Comparison of ENCODE assay signal across 8 cellular contexts in genomic region chr12:48996794-48997718, GRCh38. TPM values are rescaled to one million over a fixed set of nuclear protein-coding genes. Genes with fewer than 3 reads are reported as not detected.
DNase-seq lines count a peak whose midpoint lies in the region; ATAC-seq, FAIRE-seq and TF ChIP-seq lines count a peak whose summit lies in the region.

No MANE protein-coding gene starts in this region.

- H3K27ac ChIP-seq in WERI-Rb-1 (no peak overlapping the region), dorsolateral prefrontal cortex (peak overlapping the region in 45 of 59 donors; percentile 7 to 96 (median 78)), HepG2 (ENCODE audit: extremely low read length, insufficient read depth, low read length) (no peak overlapping the region)

- 15% methylated on average over 13 of the region's 71 CpGs for WGBS in HepG2 (ENCODE audit: low lambda C conversion rate)

- in situ Hi-C loops in HepG2 (cut with HindIII; ENCODE audit: extremely low pct_ligation_motif_present, low pct_unique_long_range_greater_than_20kb), result no loop called here

- TF ChIP-seq CTCF in GM06990 (IDR thresholded peaks at IDR 0.05; ENCODE audit: insufficient read depth, low read length, poor library complexity, severe bottlenecking) (peak; percentile 88), WERI-Rb-1 (IDR thresholded peaks at IDR 0.05; ENCODE audit: low read depth, low read length) (peak; percentile 88), dorsolateral prefrontal cortex (IDR thresholded peaks at IDR 0.05 in 54 of 56, conservative IDR thresholded peaks at IDR 0.05 in 2 of 56; ENCODE audit: low read depth in 1 of 56, partially characterized antibody in 56 of 56) (peak in 55 of 56 donors; percentile 43 to 82 (median 71)), HepG2 (CRISPR knock-in tag; IDR thresholded peaks at IDR 0.05) (peak; percentile 90)

- TF ChIP-seq EP300 in HepG2 (IDR thresholded peaks at IDR 0.05; ENCODE audit: low read depth in 2 of 2, low read length in 2 of 2), result no peak
- TF ChIP-seq EP300 in HepG2 (CRISPR knock-in tag; IDR thresholded peaks at IDR 0.05; ENCODE audit: borderline replicate concordance), result no peak

- H3K4me1 ChIP-seq in HepG2 (ENCODE audit: insufficient read depth, low read length), result peaks cover 63% of the 10 kb centered on the region

- H3K79me2 ChIP-seq in HepG2 (ENCODE audit: insufficient read depth, low read length), result no peaks in the 10 kb centered on the region

- POLR2A ChIA-PET in HepG2 (lab: Yijun Ruan, JAX), result interaction anchor here (1.0 to 3.3 kb wide), 8 partner anchors 9 to 134 kb away, joined by 3 to 13 read pairs (median 6); partner anchors contain the start of genes PRKAG1, RND1 and TUBA1B

- H4K20me1 ChIP-seq in HepG2 (ENCODE audit: insufficient read depth, low read length), result no peaks in the 10 kb centered on the region; the same call in 1 of the 2 replicates

- TF ChIP-seq POLR2A in HepG2 (IDR thresholded peaks at IDR 0.05; ENCODE audit: insufficient read depth in 1 of 2, low read depth in 2 of 2, low read length in 2 of 2), result no peak

- H3K4me2 ChIP-seq in HepG2 (ENCODE audit: low read depth, low read length), result peak overlapping the region; percentile 88

- CTCF ChIA-PET in HepG2 (lab: Yijun Ruan, JAX; ENCODE audit: low intra/inter-chr PET ratio, low total read pairs), result interaction anchor here (1.1 to 3.7 kb wide), 5 partner anchors 9 to 22 kb away, joined by 3 to 15 read pairs (median 4); partner anchors contain the start of genes PRKAG1 and WNT1

- peak; percentile 60 for DNase-seq in GM06990 (ENCODE audit: extremely low read depth, insufficient read length)
- peak; percentile 40 for DNase-seq in NCI-H1092 treated with DMSO at 0.1 percent for 48 hours (lab: John Stamatoyannopoulos, UW)
- DNase-seq in WERI-Rb-1, result peak; percentile 86
- peak; percentile 71 to 88 (median 82) for DNase-seq in dorsolateral prefrontal cortex
- DNase-seq in HepG2 (ENCODE audit: low spot score), result peak; percentile 65
- DNase-seq in stimulated activated CD4-positive, alpha-beta T cell treated with anti-CD3 and anti-CD28 coated beads, Interleukin-1b, Interleukin-23, amount 100 ng/mL, for 48 hours, result peak; percentile 62

- no TSS peak for BruUV-seq in HepG2 (replicated peaks; lab: Mats Ljungman, UMichigan)

- intact Hi-C loops in dorsolateral prefrontal cortex (cut with DNase I), result loop anchor here (10.0 kb wide), 1 partner anchor 142 kb away; the partner anchor contains the start of gene DDX23 (in 2 of the 2)
- intact Hi-C loops in HepG2 (cut with micrococcal nuclease; ENCODE audit: unreplicated experiment), result loop anchor here (1.0 to 5.0 kb wide), 2 partner anchors 21 to 570 kb away; partner anchors contain the start of genes MCRS1 and PRKAG1

- peak overlapping the region; percentile 49 for H3K4me3 ChIP-seq in GM06990 (replicated peaks; ENCODE audit: low read depth, low read length)
- peak overlapping the region; percentile 49 for H3K4me3 ChIP-seq in WERI-Rb-1 (ENCODE audit: low read depth, low read length)
- H3K4me3 ChIP-seq in dorsolateral prefrontal cortex, result peak overlapping the region; percentile 24 to 72 (median 59)
- peak overlapping the region; percentile 58 to 75 (median 66) for H3K4me3 ChIP-seq in HepG2 (replicated peaks in 1 of 3; ENCODE audit: insufficient read depth in 1 of 3, low read depth in 2 of 3, low read length in 3 of 3)

- H3K27me3 ChIP-seq in GM06990 (replicated peaks; ENCODE audit: control insufficient read depth, insufficient read depth, low read length), result peaks cover 4% of the 10 kb centered on the region
- H3K27me3 ChIP-seq in WERI-Rb-1 (ENCODE audit: insufficient read depth, low read depth, severe bottlenecking), result peaks cover 8% of the 10 kb centered on the region
- H3K27me3 ChIP-seq in dorsolateral prefrontal cortex, result peaks cover 0 to 66% (median 11%) of the 10 kb centered on the region in 45 donors
- peaks cover 10 to 44% of the 10 kb centered on the region in 2 experiments; a peak in 4 of 5 replicates for H3K27me3 ChIP-seq in HepG2 (ENCODE audit: control insufficient read depth in 1 of 2, insufficient read depth in 2 of 2, low read length in 2 of 2)

- no peaks in the 10 kb centered on the region for H3K9me3 ChIP-seq in WERI-Rb-1 (ENCODE audit: severe bottlenecking)
- H3K9me3 ChIP-seq in HepG2 (ENCODE audit: low read length), result no peaks in the 10 kb centered on the region

- no peak overlapping the region for H2AFZ ChIP-seq in HepG2 (ENCODE audit: low read length)

- peaks cover 4% of the 10 kb centered on the region for H3K36me3 ChIP-seq in GM06990 (ENCODE audit: control insufficient read depth, insufficient read depth, low read length)
- no peaks in the 10 kb centered on the region for H3K36me3 ChIP-seq in WERI-Rb-1
- H3K36me3 ChIP-seq in HepG2 (replicated peaks in 1 of 2; ENCODE audit: control insufficient read depth in 1 of 2, insufficient read depth in 2 of 2, low read length in 2 of 2), result peaks cover 2 to 5% of the 10 kb centered on the region in 2 experiments; a peak in 3 of 5 replicates

- H3K9ac ChIP-seq in HepG2 (ENCODE audit: insufficient read depth, low read depth, low read length), result peak overlapping the region; percentile 31; the same call in 1 of the 2 replicates

- peak; percentile 72 for FAIRE-seq in HepG2 (lab: Jason Lieb, UNC)

- TF ChIP-seq RAD21 in HepG2 (CRISPR knock-in tag; IDR thresholded peaks at IDR 0.05), result peak; percentile 46

- peak; percentile 65 for ATAC-seq in HepG2
- no peak for ATAC-seq in GM19328 (IDR thresholded peaks at IDR 0.05; ENCODE audit: unreplicated experiment)
- no peak for ATAC-seq in GM21619 (IDR thresholded peaks at IDR 0.05; ENCODE audit: unreplicated experiment)

RNA-seq across cellular contexts. Expression of gene DDN, which starts 2.1 kb away (rescaled TPM):
- 100 to 1,000 TPM in 112 of 120 experiments, 10 to 100 TPM in 8; 34.2 to 277 (median 160) TPM for total RNA-seq in dorsolateral prefrontal cortex
- 0.51 and 0.53 TPM in 2 replicates for total RNA-seq in HepG2 (2016; rRNA removed; fragmentation: Illumina TruSeq; extraction: Trizol)
- 0.20 TPM in 1 of 2 replicates, not detected in the other for total RNA-seq in HepG2 (2016; cell fraction: cytosol; rRNA removed; fragmentation: Illumina TruSeq; extraction: Trizol; ENCODE audit: low read depth)
- total RNA-seq in HepG2 (2016; cell fraction: insoluble cytoplasmic fraction; rRNA removed; fragmentation: Illumina TruSeq; extraction: Trizol), result 0.43 and 0.54 TPM in 2 replicates
- 0.46 and 0.52 TPM in 2 replicates for total RNA-seq in HepG2 (2016; cell fraction: membrane; rRNA removed; fragmentation: Illumina TruSeq; extraction: Trizol)
- 0.34 and 0.62 TPM in 2 replicates for total RNA-seq in HepG2 (2016; cell fraction: nucleus; rRNA removed; fragmentation: Illumina TruSeq; extraction: Trizol)
- polyA plus RNA-seq in HepG2 (2011; rRNA removed), result 0.24 and 0.33 TPM in 2 replicates
- polyA plus RNA-seq in HepG2 (2011; cell fraction: cytosol; rRNA removed), result 0.21 and 0.34 TPM in 2 replicates
- polyA plus RNA-seq in HepG2 (2011; cell fraction: nucleus; rRNA removed), result 0.47 and 0.83 TPM in 2 replicates
- 0.48 and 0.69 TPM in 2 replicates for polyA plus RNA-seq in HepG2 (2012)
- 0.20 and 0.28 TPM in 2 replicates for polyA plus RNA-seq in HepG2 (2016; cell fraction: cytosol; fragmentation: Illumina TruSeq; extraction: Trizol; ENCODE audit: low read depth)
- 0.58 and 0.73 TPM in 2 replicates for polyA plus RNA-seq in HepG2 (2016; cell fraction: insoluble cytoplasmic fraction; fragmentation: Illumina TruSeq; extraction: Trizol; ENCODE audit: low read depth)
- polyA plus RNA-seq in HepG2 (2016; cell fraction: membrane; fragmentation: Illumina TruSeq; extraction: Trizol; ENCODE audit: low read depth), result 0.48 and 0.58 TPM in 2 replicates
- 1.2 and 1.3 TPM in 2 replicates for polyA plus RNA-seq in HepG2 (2016; cell fraction: nucleus; fragmentation: Illumina TruSeq; extraction: Trizol; ENCODE audit: insufficient read depth, low read depth)
- 0.46 and 5.3 TPM in 2 replicates for polyA minus RNA-seq in HepG2 (2011; rRNA and poly(A)+ RNA removed; ENCODE audit: low replicate concordance)
- 0.44 and 0.49 TPM in 2 replicates for polyA minus RNA-seq in HepG2 (2011; cell fraction: cytosol; rRNA and poly(A)+ RNA removed)
- polyA minus RNA-seq in HepG2 (2011; cell fraction: nucleus; rRNA and poly(A)+ RNA removed), result 0.25 and 0.39 TPM in 2 replicates

RNA-seq across cellular contexts. Expression of gene WNT1, which starts 18.9 kb away (rescaled TPM):
- total RNA-seq in dorsolateral prefrontal cortex, result under 1 TPM in 6 of 120 experiments, not detected in 114; 0.43 to 0.67 (median 0.55) TPM
- total RNA-seq in HepG2 (2016; rRNA removed; fragmentation: Illumina TruSeq; extraction: Trizol), result not detected in 2 replicates
- total RNA-seq in HepG2 (2016; cell fraction: cytosol; rRNA removed; fragmentation: Illumina TruSeq; extraction: Trizol; ENCODE audit: low read depth), result not detected in 2 replicates
- total RNA-seq in HepG2 (2016; cell fraction: insoluble cytoplasmic fraction; rRNA removed; fragmentation: Illumina TruSeq; extraction: Trizol), result not detected in 2 replicates
- not detected in 2 replicates for total RNA-seq in HepG2 (2016; cell fraction: membrane; rRNA removed; fragmentation: Illumina TruSeq; extraction: Trizol)
- total RNA-seq in HepG2 (2016; cell fraction: nucleus; rRNA removed; fragmentation: Illumina TruSeq; extraction: Trizol), result not detected in 2 replicates
- polyA plus RNA-seq in HepG2 (2011; rRNA removed), result not detected in 2 replicates
- not detected in 2 replicates for polyA plus RNA-seq in HepG2 (2011; cell fraction: cytosol; rRNA removed)
- not detected in 2 replicates for polyA plus RNA-seq in HepG2 (2011; cell fraction: nucleus; rRNA removed)
- polyA plus RNA-seq in HepG2 (2012), result not detected in 2 replicates
- not detected in 2 replicates for polyA plus RNA-seq in HepG2 (2016; cell fraction: cytosol; fragmentation: Illumina TruSeq; extraction: Trizol; ENCODE audit: low read depth)
- not detected in 2 replicates for polyA plus RNA-seq in HepG2 (2016; cell fraction: insoluble cytoplasmic fraction; fragmentation: Illumina TruSeq; extraction: Trizol; ENCODE audit: low read depth)
- not detected in 2 replicates for polyA plus RNA-seq in HepG2 (2016; cell fraction: membrane; fragmentation: Illumina TruSeq; extraction: Trizol; ENCODE audit: low read depth)
- not detected in 2 replicates for polyA plus RNA-seq in HepG2 (2016; cell fraction: nucleus; fragmentation: Illumina TruSeq; extraction: Trizol; ENCODE audit: insufficient read depth, low read depth)
- polyA minus RNA-seq in HepG2 (2011; rRNA and poly(A)+ RNA removed; ENCODE audit: low replicate concordance), result not detected in 2 replicates
- polyA minus RNA-seq in HepG2 (2011; cell fraction: cytosol; rRNA and poly(A)+ RNA removed), result not detected in 2 replicates
- not detected in 2 replicates for polyA minus RNA-seq in HepG2 (2011; cell fraction: nucleus; rRNA and poly(A)+ RNA removed)

RNA-seq across cellular contexts. Expression of gene PRKAG1, which starts 21.5 kb away (rescaled TPM):
- total RNA-seq in dorsolateral prefrontal cortex (10 to 100 TPM; 26.4 to 67.1 (median 46.4) TPM), HepG2 (2016; rRNA removed; fragmentation: Illumina TruSeq; extraction: Trizol) (32.8 and 37.6 TPM in 2 replicates)
- total RNA-seq in HepG2 (2016; cell fraction: cytosol; rRNA removed; fragmentation: Illumina TruSeq; extraction: Trizol; ENCODE audit: low read depth), result 9.1 and 11.2 TPM in 2 replicates
- 30.6 and 39.9 TPM in 2 replicates for total RNA-seq in HepG2 (2016; cell fraction: insoluble cytoplasmic fraction; rRNA removed; fragmentation: Illumina TruSeq; extraction: Trizol)
- 19.3 and 21.1 TPM in 2 replicates for total RNA-seq in HepG2 (2016; cell fraction: membrane; rRNA removed; fragmentation: Illumina TruSeq; extraction: Trizol)
- 16.7 and 19.6 TPM in 2 replicates for total RNA-seq in HepG2 (2016; cell fraction: nucleus; rRNA removed; fragmentation: Illumina TruSeq; extraction: Trizol)
- 21.2 and 26.1 TPM in 2 replicates for polyA plus RNA-seq in HepG2 (2011; rRNA removed)
- 18.5 and 26.3 TPM in 2 replicates for polyA plus RNA-seq in HepG2 (2011; cell fraction: cytosol; rRNA removed)
- 8.8 and 11.6 TPM in 2 replicates for polyA plus RNA-seq in HepG2 (2011; cell fraction: nucleus; rRNA removed)
- polyA plus RNA-seq in HepG2 (2012), result 20.2 and 21.7 TPM in 2 replicates
- 7.6 and 8.8 TPM in 2 replicates for polyA plus RNA-seq in HepG2 (2016; cell fraction: cytosol; fragmentation: Illumina TruSeq; extraction: Trizol; ENCODE audit: low read depth)
- 38.7 and 40.2 TPM in 2 replicates for polyA plus RNA-seq in HepG2 (2016; cell fraction: insoluble cytoplasmic fraction; fragmentation: Illumina TruSeq; extraction: Trizol; ENCODE audit: low read depth)
- 14.5 and 16.2 TPM in 2 replicates for polyA plus RNA-seq in HepG2 (2016; cell fraction: membrane; fragmentation: Illumina TruSeq; extraction: Trizol; ENCODE audit: low read depth)
- polyA plus RNA-seq in HepG2 (2016; cell fraction: nucleus; fragmentation: Illumina TruSeq; extraction: Trizol; ENCODE audit: insufficient read depth, low read depth), result 24.6 and 24.9 TPM in 2 replicates
- polyA minus RNA-seq in HepG2 (2011; rRNA and poly(A)+ RNA removed; ENCODE audit: low replicate concordance), result 11.5 and 73.4 TPM in 2 replicates
- 7.8 and 9.5 TPM in 2 replicates for polyA minus RNA-seq in HepG2 (2011; cell fraction: cytosol; rRNA and poly(A)+ RNA removed)
- polyA minus RNA-seq in HepG2 (2011; cell fraction: nucleus; rRNA and poly(A)+ RNA removed), result 11.6 TPM in 2 replicates

RNA-seq across cellular contexts. Expression of gene WNT10B, which starts 25.5 kb away (rescaled TPM):
- 10 to 100 TPM in 117 of 120 experiments, 1 to 10 TPM in 3; 4.9 to 30.8 (median 18.4) TPM for total RNA-seq in dorsolateral prefrontal cortex
- total RNA-seq in HepG2 (2016; rRNA removed; fragmentation: Illumina TruSeq; extraction: Trizol), result 0.09 TPM in 1 of 2 replicates, not detected in the other
- not detected in 2 replicates for total RNA-seq in HepG2 (2016; cell fraction: cytosol; rRNA removed; fragmentation: Illumina TruSeq; extraction: Trizol; ENCODE audit: low read depth)
- total RNA-seq in HepG2 (2016; cell fraction: insoluble cytoplasmic fraction; rRNA removed; fragmentation: Illumina TruSeq; extraction: Trizol), result not detected in 2 replicates
- 0.14 TPM in 1 of 2 replicates, not detected in the other for total RNA-seq in HepG2 (2016; cell fraction: membrane; rRNA removed; fragmentation: Illumina TruSeq; extraction: Trizol)
- total RNA-seq in HepG2 (2016; cell fraction: nucleus; rRNA removed; fragmentation: Illumina TruSeq; extraction: Trizol), result not detected in 2 replicates
- polyA plus RNA-seq in HepG2 (2011; rRNA removed), result 0.05 and 0.12 TPM in 2 replicates
- 0.04 and 0.08 TPM in 2 replicates for polyA plus RNA-seq in HepG2 (2011; cell fraction: cytosol; rRNA removed)
- polyA plus RNA-seq in HepG2 (2011; cell fraction: nucleus; rRNA removed), result 0.48 and 0.64 TPM in 2 replicates
- polyA plus RNA-seq in HepG2 (2012), result not detected in 2 replicates
- polyA plus RNA-seq in HepG2 (2016; cell fraction: cytosol; fragmentation: Illumina TruSeq; extraction: Trizol; ENCODE audit: low read depth), result not detected in 2 replicates
- polyA plus RNA-seq in HepG2 (2016; cell fraction: insoluble cytoplasmic fraction; fragmentation: Illumina TruSeq; extraction: Trizol; ENCODE audit: low read depth), result not detected in 2 replicates
- polyA plus RNA-seq in HepG2 (2016; cell fraction: membrane; fragmentation: Illumina TruSeq; extraction: Trizol; ENCODE audit: low read depth), result not detected in 2 replicates
- polyA plus RNA-seq in HepG2 (2016; cell fraction: nucleus; fragmentation: Illumina TruSeq; extraction: Trizol; ENCODE audit: insufficient read depth, low read depth), result 0.21 and 0.33 TPM in 2 replicates
- 0.18 and 1.6 TPM in 2 replicates for polyA minus RNA-seq in HepG2 (2011; rRNA and poly(A)+ RNA removed; ENCODE audit: low replicate concordance)
- 1.8 TPM in 1 of 2 replicates, not detected in the other for polyA minus RNA-seq in HepG2 (2011; cell fraction: cytosol; rRNA and poly(A)+ RNA removed)
- not detected in 2 replicates for polyA minus RNA-seq in HepG2 (2011; cell fraction: nucleus; rRNA and poly(A)+ RNA removed)

RNA-seq across cellular contexts. Expression of gene ARF3, which starts 39.8 kb away (rescaled TPM):
- total RNA-seq in dorsolateral prefrontal cortex, result 100 to 1,000 TPM; 265 to 726 (median 526) TPM
- total RNA-seq in HepG2 (2016; rRNA removed; fragmentation: Illumina TruSeq; extraction: Trizol), result 48.4 and 53.8 TPM in 2 replicates
- total RNA-seq in HepG2 (2016; cell fraction: cytosol; rRNA removed; fragmentation: Illumina TruSeq; extraction: Trizol; ENCODE audit: low read depth), result 12.0 and 15.8 TPM in 2 replicates
- 43.0 and 57.4 TPM in 2 replicates for total RNA-seq in HepG2 (2016; cell fraction: insoluble cytoplasmic fraction; rRNA removed; fragmentation: Illumina TruSeq; extraction: Trizol)
- 15.7 and 16.6 TPM in 2 replicates for total RNA-seq in HepG2 (2016; cell fraction: membrane; rRNA removed; fragmentation: Illumina TruSeq; extraction: Trizol)
- total RNA-seq in HepG2 (2016; cell fraction: nucleus; rRNA removed; fragmentation: Illumina TruSeq; extraction: Trizol), result 20.9 and 24.1 TPM in 2 replicates
- 57.9 and 60.0 TPM in 2 replicates for polyA plus RNA-seq in HepG2 (2011; rRNA removed)
- 60.3 and 60.4 TPM in 2 replicates for polyA plus RNA-seq in HepG2 (2011; cell fraction: cytosol; rRNA removed)
- polyA plus RNA-seq in HepG2 (2011; cell fraction: nucleus; rRNA removed), result 32.8 and 38.8 TPM in 2 replicates
- 39.0 and 41.4 TPM in 2 replicates for polyA plus RNA-seq in HepG2 (2012)
- 11.9 and 13.5 TPM in 2 replicates for polyA plus RNA-seq in HepG2 (2016; cell fraction: cytosol; fragmentation: Illumina TruSeq; extraction: Trizol; ENCODE audit: low read depth)
- polyA plus RNA-seq in HepG2 (2016; cell fraction: insoluble cytoplasmic fraction; fragmentation: Illumina TruSeq; extraction: Trizol; ENCODE audit: low read depth), result 76.4 and 85.2 TPM in 2 replicates
- polyA plus RNA-seq in HepG2 (2016; cell fraction: membrane; fragmentation: Illumina TruSeq; extraction: Trizol; ENCODE audit: low read depth), result 13.7 and 16.3 TPM in 2 replicates
- 47.8 and 51.2 TPM in 2 replicates for polyA plus RNA-seq in HepG2 (2016; cell fraction: nucleus; fragmentation: Illumina TruSeq; extraction: Trizol; ENCODE audit: insufficient read depth, low read depth)
- polyA minus RNA-seq in HepG2 (2011; rRNA and poly(A)+ RNA removed; ENCODE audit: low replicate concordance), result 62.5 and 183 TPM in 2 replicates
- polyA minus RNA-seq in HepG2 (2011; cell fraction: cytosol; rRNA and poly(A)+ RNA removed), result 19.9 and 22.8 TPM in 2 replicates
- polyA minus RNA-seq in HepG2 (2011; cell fraction: nucleus; rRNA and poly(A)+ RNA removed), result 27.7 and 29.2 TPM in 2 replicates

Comparison
In these comparisons a context has a peak if more than half of its experiments do, and no peak if none do; other contexts are left out.
1. H3K27ac ChIP-seq: peak in dorsolateral prefrontal cortex (45 of 59); none in WERI-Rb-1 (single experiment) and HepG2 (single experiment).
2. RNA of gene DDN, which starts 2.1 kb away (total RNA-seq): 34.2 to 277 TPM in dorsolateral prefrontal cortex; 0.20 to 0.62 TPM in HepG2; every median in the first group is over 10 times any median in the second.
3. Peak in every context shown above with its lines, with median percentiles within 50 percentile points of each other: DNase-seq, H3K4me3 ChIP-seq and CTCF ChIP-seq.